In the genomic region with DNA sequence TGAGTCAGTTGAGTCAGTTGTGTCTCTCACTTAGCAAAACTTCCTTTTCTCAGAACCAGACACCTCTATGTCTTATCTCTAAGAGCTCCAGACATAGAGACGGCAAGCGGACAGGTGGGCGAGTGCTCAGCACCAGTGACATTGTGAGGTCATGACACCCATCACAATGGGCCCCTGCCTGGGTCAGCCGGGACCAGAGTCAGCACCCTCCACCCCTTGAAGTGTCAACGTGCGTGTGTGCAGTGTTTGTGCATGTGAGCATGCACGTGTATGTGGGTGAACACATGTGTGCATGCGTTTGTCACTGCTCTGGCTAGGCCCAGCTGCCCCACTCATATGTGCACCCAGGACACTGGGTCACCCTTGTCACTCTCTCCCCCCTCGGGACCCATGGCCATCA, we compare ENCODE assay signal across 15 cellular contexts. TPM values are rescaled to one million over a fixed set of nuclear protein-coding genes. Genes with fewer than 3 reads are reported as not detected.
"Had no signal": no experiment of that assay in that cellular context is flagged by ENCODE, and none has a peak within 500 bp of the region (broad histone marks: within the 10 kb centered on the region; RNA-seq: fewer than 3 reads in every experiment).

TSS of gene TBC1D28 (minus strand) at position 101 of the 400 bp plus-strand sequence. CDS start 3,039 bp downstream, outside the sequence.

RNA-seq across cellular contexts. Expression of gene TBC1D28, which starts in this region (rescaled TPM):
- total RNA-seq: stomach, subcutaneous adipose tissue, suprapubic skin, temporal lobe, thoracic aorta, thyroid gland, tibial nerve, transverse colon, upper lobe of left lung, upper lobe of right lung, ureter, urinary bladder, uterus, vagina had no signal
- polyA plus RNA-seq: stomach, thymus, urinary bladder had no signal
